In the genomic region with DNA sequence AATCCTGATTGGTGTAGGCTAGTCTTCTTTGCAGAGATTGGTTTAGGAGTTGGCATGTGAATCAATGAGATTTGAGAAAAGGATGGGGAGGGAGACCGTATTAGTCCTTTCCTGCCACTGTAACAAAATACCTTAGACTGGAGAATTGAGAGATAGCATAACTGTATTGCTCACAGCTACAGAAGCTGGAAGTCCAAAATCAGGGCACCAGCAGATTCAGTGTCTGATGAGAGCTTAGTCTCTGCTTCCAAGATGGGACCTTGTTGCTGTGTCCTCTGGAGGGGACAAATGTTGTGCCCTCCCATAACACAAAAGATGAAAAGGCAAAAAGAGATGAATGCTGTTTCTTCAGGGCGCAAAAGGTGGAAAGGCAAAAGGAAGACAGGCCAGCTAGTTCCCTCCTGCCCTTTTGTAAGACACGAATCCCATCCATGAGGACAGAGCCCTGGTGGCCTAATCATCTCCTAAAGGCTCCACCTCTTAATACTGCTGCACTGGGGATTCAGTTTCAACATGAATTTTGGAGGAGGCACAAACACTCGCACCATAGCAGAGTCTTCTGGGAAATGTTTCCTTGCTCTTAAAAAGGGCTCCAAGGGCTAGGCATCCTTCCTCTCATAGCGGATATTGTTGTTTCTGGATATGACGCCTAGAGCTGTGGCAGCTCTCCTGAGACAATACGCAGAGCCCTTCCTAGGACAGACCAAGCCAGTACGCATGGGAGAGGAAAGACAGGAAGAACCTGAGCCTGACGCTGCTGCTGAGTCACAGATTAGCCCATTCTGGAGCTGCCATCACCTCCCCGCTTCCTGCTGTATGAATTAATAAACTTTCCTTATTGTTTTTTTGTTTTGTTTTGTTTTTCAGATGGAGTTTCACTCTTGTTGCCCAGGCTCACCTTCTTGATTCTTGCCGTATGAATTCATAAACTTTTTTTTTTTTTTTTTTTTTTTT, we compare ENCODE assay signal across 11 cellular contexts.
DNase-seq lines count a peak whose midpoint lies in the region; ATAC-seq and TF ChIP-seq lines count a peak whose summit lies in the region.
"Had no signal": no experiment of that assay in that cellular context is flagged by ENCODE, and none has a peak within 500 bp of the region (broad histone marks: within the 10 kb centered on the region; RNA-seq: fewer than 3 reads in every experiment).

No MANE protein-coding gene starts in this region.

- peak overlapping the region in 1 of 12 donors; percentile 15 for H3K4me3 ChIP-seq in heart left ventricle
- H3K4me3 ChIP-seq in osteoblast (ENCODE audit: insufficient read depth, low read length) = no peak overlapping the region
- H3K4me3 ChIP-seq: testis had no signal

- H3K36me3 ChIP-seq in heart left ventricle (no peaks in the 10 kb centered on the region), osteoblast (ENCODE audit: insufficient read depth, low read length) (no peaks in the 10 kb centered on the region)

- peak overlapping the region; percentile 36 for H2AFZ ChIP-seq in osteoblast (ENCODE audit: low read length)

- TF ChIP-seq POLR2A in heart left ventricle (IDR thresholded peaks at IDR 0.05) = no peak

- no peaks in the 10 kb centered on the region for H3K79me2 ChIP-seq in osteoblast (ENCODE audit: insufficient read depth, low read length)

- intact Hi-C loops in heart left ventricle (cut with DNase I) = loop anchor here in 2 of 10 donors (5.0 kb wide), 2 partner anchors 38 to 48 kb away; no protein-coding TSS in a partner anchor

- H4K20me1 ChIP-seq in osteoblast (ENCODE audit: insufficient read depth, low read length) = no peaks in the 10 kb centered on the region

- peak overlapping the region; percentile 71 to 91 (median 82) for H3K27ac ChIP-seq in heart left ventricle
- H3K27ac ChIP-seq in osteoblast (ENCODE audit: low read depth, low read length) = no peak overlapping the region
- H3K27ac ChIP-seq: RWPE1 had no signal

- H3K27me3 ChIP-seq in heart left ventricle = no peaks in the 10 kb centered on the region
- no peaks in the 10 kb centered on the region for H3K27me3 ChIP-seq in osteoblast (ENCODE audit: insufficient read depth, low read length)
- H3K27me3 ChIP-seq: testis had no signal

- ATAC-seq in heart left ventricle (peak; percentile 88 to 98 (median 96)), HG02970 (IDR thresholded peaks at IDR 0.05; ENCODE audit: low FRiP score, unreplicated experiment) (no peak)

- H3K4me1 ChIP-seq in heart left ventricle (peaks cover 0 to 11% (median 5%) of the 10 kb centered on the region in 12 donors), osteoblast (ENCODE audit: insufficient read depth, low read length) (no peaks in the 10 kb centered on the region)
- H3K4me1 ChIP-seq: testis had no signal

- DNase-seq in ELF-1 (ENCODE audit: low read depth, low spot score) (peak; percentile 36), UCSD-AML1 (lab: John Stamatoyannopoulos, UW; ENCODE audit: unreplicated experiment) (peak; percentile 62), heart left ventricle (peak in 4 of 5 donors; percentile 67 to 78 (median 72)), osteoblast (ENCODE audit: insufficient read length, low spot score, missing footprints) (no peak), occipital lobe (lab: John Stamatoyannopoulos, UW) (no peak), NCI-H1092 (lab: John Stamatoyannopoulos, UW) (no peak), HCEC 1CT (no peak)
- DNase-seq: HFFc6, testis had no signal

- TF ChIP-seq CTCF in heart left ventricle (IDR thresholded peaks at IDR 0.05) (no peak), osteoblast (IDR thresholded peaks at IDR 0.05; ENCODE audit: extremely low read depth, low read depth, low read length) (no peak)

- H3K4me2 ChIP-seq in osteoblast (ENCODE audit: insufficient read depth, low read length) = peak overlapping the region; percentile 33

- H3K9me3 ChIP-seq in heart left ventricle = peaks cover 0 to 19% (median 2%) of the 10 kb centered on the region in 12 donors
- no peaks in the 10 kb centered on the region for H3K9me3 ChIP-seq in osteoblast (ENCODE audit: low read depth, low read length)
- H3K9me3 ChIP-seq: testis had no signal

- 49 to 59% (median 55%) methylated on average over 11 of the region's 11 CpGs for WGBS in heart left ventricle, 4 donors

Comparison
In these comparisons a context has a peak if more than half of its experiments do, and no peak if none do; other contexts are left out.
1. DNase-seq: peak in ELF-1 (single experiment), UCSD-AML1 (single experiment) and heart left ventricle (4 of 5); none in osteoblast (single experiment), occipital lobe (single experiment), NCI-H1092 (single experiment) and HCEC 1CT (single experiment).